In the genomic region with DNA sequence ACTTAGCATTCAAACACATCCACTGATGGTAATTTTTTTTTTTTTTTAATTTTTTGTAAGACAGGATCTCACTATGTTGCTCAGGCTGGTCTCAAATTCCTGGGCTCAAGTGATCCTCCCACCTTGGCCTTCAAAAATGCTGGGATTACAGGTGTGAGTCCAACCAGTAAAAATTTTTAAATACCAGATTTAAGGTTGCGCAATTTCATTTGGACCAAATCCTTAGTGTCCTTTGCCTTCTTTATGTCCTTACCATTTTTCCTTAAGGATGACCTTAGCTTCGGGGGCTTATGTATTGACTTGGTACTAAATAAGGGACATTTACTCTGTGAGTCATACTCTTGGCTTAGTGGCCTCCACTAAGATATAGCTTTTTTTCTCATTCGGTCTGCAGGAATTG, we compare ENCODE assay signal across 3 cellular contexts.
A peak's percentile ranks its signal among the peaks of the same experiment; 100 is the strongest.
TF ChIP-seq lines count a peak whose summit lies in the region.

No MANE protein-coding gene starts in this region.

TF ChIP-seq in A549, 52 proteins besides CTCF, POLR2A, EP300 and RAD21:
- peak; percentile 70 to 72; a peak in 3 of 4 replicates for TF ChIP-seq CEBPB (IDR thresholded peaks at IDR 0.05)
- TF ChIP-seq GATA3 (IDR thresholded peaks at IDR 0.05; ENCODE audit: borderline replicate concordance), result no peak

TF ChIP-seq in IMR-90, 13 proteins besides CTCF, POLR2A, EP300 and RAD21:
- TF ChIP-seq CEBPB (IDR thresholded peaks at IDR 0.05; ENCODE audit: low read depth, low read length) (peak; percentile 84), SMC3 (IDR thresholded peaks at IDR 0.05; ENCODE audit: low read depth, low read length) (no peak)
TF ChIP-seq in IMR-90: peak in this region for 1.

TF ChIP-seq in H1, 55 proteins besides CTCF, POLR2A, EP300 and RAD21:
- peak; percentile 91 for TF ChIP-seq CEBPB (IDR thresholded peaks at IDR 0.05; ENCODE audit: low read depth, low read length)
- TF ChIP-seq, protein P1, sequence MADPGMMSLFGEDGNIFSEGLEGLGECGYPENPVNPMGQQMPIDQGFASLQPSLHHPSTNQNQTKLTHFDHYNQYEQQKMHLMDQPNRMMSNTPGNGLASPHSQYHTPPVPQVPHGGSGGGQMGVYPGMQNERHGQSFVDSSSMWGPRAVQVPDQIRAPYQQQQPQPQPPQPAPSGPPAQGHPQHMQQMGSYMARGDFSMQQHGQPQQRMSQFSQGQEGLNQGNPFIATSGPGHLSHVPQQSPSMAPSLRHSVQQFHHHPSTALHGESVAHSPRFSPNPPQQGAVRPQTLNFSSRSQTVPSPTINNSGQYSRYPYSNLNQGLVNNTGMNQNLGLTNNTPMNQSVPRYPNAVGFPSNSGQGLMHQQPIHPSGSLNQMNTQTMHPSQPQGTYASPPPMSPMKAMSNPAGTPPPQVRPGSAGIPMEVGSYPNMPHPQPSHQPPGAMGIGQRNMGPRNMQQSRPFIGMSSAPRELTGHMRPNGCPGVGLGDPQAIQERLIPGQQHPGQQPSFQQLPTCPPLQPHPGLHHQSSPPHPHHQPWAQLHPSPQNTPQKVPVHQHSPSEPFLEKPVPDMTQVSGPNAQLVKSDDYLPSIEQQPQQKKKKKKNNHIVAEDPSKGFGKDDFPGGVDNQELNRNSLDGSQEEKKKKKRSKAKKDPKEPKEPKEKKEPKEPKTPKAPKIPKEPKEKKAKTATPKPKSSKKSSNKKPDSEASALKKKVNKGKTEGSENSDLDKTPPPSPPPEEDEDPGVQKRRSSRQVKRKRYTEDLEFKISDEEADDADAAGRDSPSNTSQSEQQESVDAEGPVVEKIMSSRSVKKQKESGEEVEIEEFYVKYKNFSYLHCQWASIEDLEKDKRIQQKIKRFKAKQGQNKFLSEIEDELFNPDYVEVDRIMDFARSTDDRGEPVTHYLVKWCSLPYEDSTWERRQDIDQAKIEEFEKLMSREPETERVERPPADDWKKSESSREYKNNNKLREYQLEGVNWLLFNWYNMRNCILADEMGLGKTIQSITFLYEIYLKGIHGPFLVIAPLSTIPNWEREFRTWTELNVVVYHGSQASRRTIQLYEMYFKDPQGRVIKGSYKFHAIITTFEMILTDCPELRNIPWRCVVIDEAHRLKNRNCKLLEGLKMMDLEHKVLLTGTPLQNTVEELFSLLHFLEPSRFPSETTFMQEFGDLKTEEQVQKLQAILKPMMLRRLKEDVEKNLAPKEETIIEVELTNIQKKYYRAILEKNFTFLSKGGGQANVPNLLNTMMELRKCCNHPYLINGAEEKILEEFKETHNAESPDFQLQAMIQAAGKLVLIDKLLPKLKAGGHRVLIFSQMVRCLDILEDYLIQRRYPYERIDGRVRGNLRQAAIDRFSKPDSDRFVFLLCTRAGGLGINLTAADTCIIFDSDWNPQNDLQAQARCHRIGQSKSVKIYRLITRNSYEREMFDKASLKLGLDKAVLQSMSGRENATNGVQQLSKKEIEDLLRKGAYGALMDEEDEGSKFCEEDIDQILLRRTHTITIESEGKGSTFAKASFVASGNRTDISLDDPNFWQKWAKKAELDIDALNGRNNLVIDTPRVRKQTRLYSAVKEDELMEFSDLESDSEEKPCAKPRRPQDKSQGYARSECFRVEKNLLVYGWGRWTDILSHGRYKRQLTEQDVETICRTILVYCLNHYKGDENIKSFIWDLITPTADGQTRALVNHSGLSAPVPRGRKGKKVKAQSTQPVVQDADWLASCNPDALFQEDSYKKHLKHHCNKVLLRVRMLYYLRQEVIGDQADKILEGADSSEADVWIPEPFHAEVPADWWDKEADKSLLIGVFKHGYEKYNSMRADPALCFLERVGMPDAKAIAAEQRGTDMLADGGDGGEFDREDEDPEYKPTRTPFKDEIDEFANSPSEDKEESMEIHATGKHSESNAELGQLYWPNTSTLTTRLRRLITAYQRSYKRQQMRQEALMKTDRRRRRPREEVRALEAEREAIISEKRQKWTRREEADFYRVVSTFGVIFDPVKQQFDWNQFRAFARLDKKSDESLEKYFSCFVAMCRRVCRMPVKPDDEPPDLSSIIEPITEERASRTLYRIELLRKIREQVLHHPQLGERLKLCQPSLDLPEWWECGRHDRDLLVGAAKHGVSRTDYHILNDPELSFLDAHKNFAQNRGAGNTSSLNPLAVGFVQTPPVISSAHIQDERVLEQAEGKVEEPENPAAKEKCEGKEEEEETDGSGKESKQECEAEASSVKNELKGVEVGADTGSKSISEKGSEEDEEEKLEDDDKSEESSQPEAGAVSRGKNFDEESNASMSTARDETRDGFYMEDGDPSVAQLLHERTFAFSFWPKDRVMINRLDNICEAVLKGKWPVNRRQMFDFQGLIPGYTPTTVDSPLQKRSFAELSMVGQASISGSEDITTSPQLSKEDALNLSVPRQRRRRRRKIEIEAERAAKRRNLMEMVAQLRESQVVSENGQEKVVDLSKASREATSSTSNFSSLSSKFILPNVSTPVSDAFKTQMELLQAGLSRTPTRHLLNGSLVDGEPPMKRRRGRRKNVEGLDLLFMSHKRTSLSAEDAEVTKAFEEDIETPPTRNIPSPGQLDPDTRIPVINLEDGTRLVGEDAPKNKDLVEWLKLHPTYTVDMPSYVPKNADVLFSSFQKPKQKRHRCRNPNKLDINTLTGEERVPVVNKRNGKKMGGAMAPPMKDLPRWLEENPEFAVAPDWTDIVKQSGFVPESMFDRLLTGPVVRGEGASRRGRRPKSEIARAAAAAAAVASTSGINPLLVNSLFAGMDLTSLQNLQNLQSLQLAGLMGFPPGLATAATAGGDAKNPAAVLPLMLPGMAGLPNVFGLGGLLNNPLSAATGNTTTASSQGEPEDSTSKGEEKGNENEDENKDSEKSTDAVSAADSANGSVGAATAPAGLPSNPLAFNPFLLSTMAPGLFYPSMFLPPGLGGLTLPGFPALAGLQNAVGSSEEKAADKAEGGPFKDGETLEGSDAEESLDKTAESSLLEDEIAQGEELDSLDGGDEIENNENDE (IDR thresholded peaks at IDR 0.05; ENCODE audit: insufficient replicate concordance, low read length), result no peak
- TF ChIP-seq, protein P2, sequence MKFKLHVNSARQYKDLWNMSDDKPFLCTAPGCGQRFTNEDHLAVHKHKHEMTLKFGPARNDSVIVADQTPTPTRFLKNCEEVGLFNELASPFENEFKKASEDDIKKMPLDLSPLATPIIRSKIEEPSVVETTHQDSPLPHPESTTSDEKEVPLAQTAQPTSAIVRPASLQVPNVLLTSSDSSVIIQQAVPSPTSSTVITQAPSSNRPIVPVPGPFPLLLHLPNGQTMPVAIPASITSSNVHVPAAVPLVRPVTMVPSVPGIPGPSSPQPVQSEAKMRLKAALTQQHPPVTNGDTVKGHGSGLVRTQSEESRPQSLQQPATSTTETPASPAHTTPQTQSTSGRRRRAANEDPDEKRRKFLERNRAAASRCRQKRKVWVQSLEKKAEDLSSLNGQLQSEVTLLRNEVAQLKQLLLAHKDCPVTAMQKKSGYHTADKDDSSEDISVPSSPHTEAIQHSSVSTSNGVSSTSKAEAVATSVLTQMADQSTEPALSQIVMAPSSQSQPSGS (IDR thresholded peaks at IDR 0.05; ENCODE audit: low read length), result no peak
TF ChIP-seq in H1: peak in this region for 1.
